In the genomic region with DNA sequence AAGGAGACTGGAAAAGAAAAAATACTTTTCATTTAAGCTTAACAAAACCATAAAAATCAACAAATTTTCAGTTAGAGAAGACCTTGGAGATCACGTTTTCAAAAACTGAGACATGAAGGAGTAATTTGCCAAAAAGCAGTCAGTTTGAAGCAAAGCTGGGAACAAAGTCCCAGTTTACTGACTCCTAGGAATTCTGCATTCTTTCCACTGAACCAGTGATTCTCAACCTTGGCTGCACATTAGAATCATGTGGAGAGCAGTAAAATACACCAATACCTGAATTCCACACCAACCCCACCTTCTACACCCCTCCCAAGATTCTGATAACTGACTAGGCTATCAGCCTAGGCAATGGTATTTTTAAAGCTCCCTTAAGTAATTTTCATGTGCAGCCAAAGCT, we compare ENCODE assay signal across 32 cellular contexts.
"Had no signal": no experiment of that assay in that cellular context is flagged by ENCODE, and none has a peak within 500 bp of the region (broad histone marks: within the 10 kb centered on the region; RNA-seq: fewer than 3 reads in every experiment).

No MANE protein-coding gene starts in this region.

- H3K9me3 Mint-ChIP-seq: activated CD4-positive, alpha-beta memory T cell treated with anti-CD3 and anti-CD28 coated beads for 36 hours; activated CD4-positive, alpha-beta T cell treated with anti-CD3 and anti-CD28 coated beads, Interleukin-2, amount 10 ng/mL, durations not matched to agents 24 days and 14 days; activated naive CD4-positive, alpha-beta T cell treated with anti-CD3 and anti-CD28 coated beads for 36 hours; activated naive CD4-positive, alpha-beta T cell treated with anti-CD3 and anti-CD28 coated beads, Interleukin-2, amount 50 U/mL, for 24 hours; activated naive CD8-positive, alpha-beta T cell treated with anti-CD3 and anti-CD28 coated beads for 36 hours; activated naive CD8-positive, alpha-beta T cell treated with anti-CD3 and anti-CD28 coated beads, Interleukin-2, amount 50 U/mL, for 24 hours; activated T-helper 1 cell treated with anti-CD3 and anti-CD28 coated beads, Interleukin-12 subunit alpha, Interleukin-12 subunit beta, Interleukin-2, Interleukin-4 antibody, amounts not matched to agents 30 ng/mL and 10 ng/mL and 1 ng/mL, durations not matched to agents 14 hours and 24 hours and 36 hours; activated T-helper 2 cell treated with anti-CD3 and anti-CD28 coated beads, Interferon-gamma antibody, Interleukin-2, Interleukin-4, amounts not matched to agents 10 μg/mL and 5 μg/mL and 100 μg/mL, durations not matched to agents 14 hours and 24 hours and 36 hours; effector memory CD8-positive, alpha-beta T cell had no signal

- H3K36me3 Mint-ChIP-seq: activated naive CD4-positive, alpha-beta T cell treated with anti-CD3 and anti-CD28 coated beads, Interleukin-2, amount 50 U/mL, for 24 hours had no signal

- H3K4me1 ChIP-seq: body of pancreas, esophagus squamous epithelium, gastroesophageal sphincter had no signal

- H3K27ac ChIP-seq: adrenal gland, body of pancreas, esophagus squamous epithelium, gastroesophageal sphincter had no signal

- FAIRE-seq: colon had no signal

- H3K4me3 ChIP-seq: adrenal gland, body of pancreas, esophagus squamous epithelium, gastroesophageal sphincter had no signal

- H3K9me3 ChIP-seq: adrenal gland, body of pancreas, esophagus squamous epithelium, gastroesophageal sphincter had no signal

- H3K27ac Mint-ChIP-seq: activated CD4-positive, alpha-beta memory T cell treated with anti-CD3 and anti-CD28 coated beads for 36 hours; activated CD4-positive, alpha-beta T cell treated with anti-CD3 and anti-CD28 coated beads for 36 hours; activated CD4-positive, alpha-beta T cell treated with anti-CD3 and anti-CD28 coated beads, Interleukin-2, amount 10 ng/mL, durations not matched to agents 24 days and 14 days; activated CD8-positive, alpha-beta memory T cell treated with anti-CD3 and anti-CD28 coated beads, Interleukin-2, amount 10 ng/mL, durations not matched to agents 7 days and 5 days; activated CD8-positive, alpha-beta T cell treated with anti-CD3 and anti-CD28 coated beads, Interleukin-2, amount 10 ng/mL, durations not matched to agents 7 days and 5 days; activated naive CD4-positive, alpha-beta T cell treated with anti-CD3 and anti-CD28 coated beads for 36 hours; activated naive CD4-positive, alpha-beta T cell treated with anti-CD3 and anti-CD28 coated beads, Interleukin-2, amount 50 U/mL, for 24 hours; activated naive CD8-positive, alpha-beta T cell treated with anti-CD3 and anti-CD28 coated beads for 36 hours; activated naive CD8-positive, alpha-beta T cell treated with anti-CD3 and anti-CD28 coated beads, Interleukin-2, amount 50 U/mL, for 24 hours; activated T-helper 1 cell treated with anti-CD3 and anti-CD28 coated beads, Interleukin-12 subunit alpha, Interleukin-12 subunit beta, Interleukin-2, Interleukin-4 antibody, amounts not matched to agents 30 ng/mL and 10 ng/mL and 1 ng/mL, durations not matched to agents 14 hours and 24 hours and 36 hours; activated T-helper 2 cell treated with anti-CD3 and anti-CD28 coated beads, Interferon-gamma antibody, Interleukin-2, Interleukin-4, amounts not matched to agents 10 μg/mL and 5 μg/mL and 100 μg/mL, durations not matched to agents 14 hours and 24 hours and 36 hours; effector memory CD8-positive, alpha-beta T cell had no signal

- H3K27me3 ChIP-seq: adrenal gland, body of pancreas, esophagus squamous epithelium, gastroesophageal sphincter had no signal

- H3K4me1 Mint-ChIP-seq: activated CD4-positive, alpha-beta T cell treated with anti-CD3 and anti-CD28 coated beads, Interleukin-2, amount 10 ng/mL, durations not matched to agents 24 days and 14 days; activated CD8-positive, alpha-beta memory T cell treated with anti-CD3 and anti-CD28 coated beads, Interleukin-2, amount 10 ng/mL, durations not matched to agents 7 days and 5 days had no signal

- H3K27me3 Mint-ChIP-seq: activated CD4-positive, alpha-beta memory T cell treated with anti-CD3 and anti-CD28 coated beads for 36 hours; activated CD4-positive, alpha-beta T cell treated with anti-CD3 and anti-CD28 coated beads for 36 hours; activated CD4-positive, alpha-beta T cell treated with anti-CD3 and anti-CD28 coated beads, Interleukin-2, amount 10 ng/mL, durations not matched to agents 24 days and 14 days; activated CD8-positive, alpha-beta memory T cell treated with anti-CD3 and anti-CD28 coated beads, Interleukin-2, amount 10 ng/mL, durations not matched to agents 7 days and 5 days; activated naive CD4-positive, alpha-beta T cell treated with anti-CD3 and anti-CD28 coated beads, Interleukin-2, amount 50 U/mL, for 24 hours; activated naive CD8-positive, alpha-beta T cell treated with anti-CD3 and anti-CD28 coated beads for 36 hours; activated naive CD8-positive, alpha-beta T cell treated with anti-CD3 and anti-CD28 coated beads, Interleukin-2, amount 50 U/mL, for 24 hours; effector memory CD8-positive, alpha-beta T cell had no signal

- H3K4me3 Mint-ChIP-seq: activated CD4-positive, alpha-beta memory T cell treated with anti-CD3 and anti-CD28 coated beads for 36 hours; activated CD4-positive, alpha-beta T cell treated with anti-CD3 and anti-CD28 coated beads for 36 hours; activated CD4-positive, alpha-beta T cell treated with anti-CD3 and anti-CD28 coated beads, Interleukin-2, amount 10 ng/mL, durations not matched to agents 24 days and 14 days; activated CD8-positive, alpha-beta memory T cell treated with anti-CD3 and anti-CD28 coated beads, Interleukin-2, amount 10 ng/mL, durations not matched to agents 7 days and 5 days; activated CD8-positive, alpha-beta T cell treated with anti-CD3 and anti-CD28 coated beads, Interleukin-2, amount 10 ng/mL, durations not matched to agents 7 days and 5 days; activated naive CD4-positive, alpha-beta T cell treated with anti-CD3 and anti-CD28 coated beads for 36 hours; activated naive CD4-positive, alpha-beta T cell treated with anti-CD3 and anti-CD28 coated beads, Interleukin-2, amount 50 U/mL, for 24 hours; activated naive CD8-positive, alpha-beta T cell treated with anti-CD3 and anti-CD28 coated beads for 36 hours; activated naive CD8-positive, alpha-beta T cell treated with anti-CD3 and anti-CD28 coated beads, Interleukin-2, amount 50 U/mL, for 24 hours; activated T-helper 1 cell treated with anti-CD3 and anti-CD28 coated beads, Interleukin-12 subunit alpha, Interleukin-12 subunit beta, Interleukin-2, Interleukin-4 antibody, amounts not matched to agents 30 ng/mL and 10 ng/mL and 1 ng/mL, durations not matched to agents 14 hours and 24 hours and 36 hours; effector memory CD8-positive, alpha-beta T cell had no signal

- DNase-seq: activated CD4-positive, alpha-beta memory T cell treated with anti-CD3 and anti-CD28 coated beads for 36 hours; activated CD4-positive, alpha-beta T cell treated with anti-CD3 and anti-CD28 coated beads for 36 hours; activated CD4-positive, alpha-beta T cell treated with anti-CD3 and anti-CD28 coated beads, Interleukin-2, amount 10 ng/mL, durations not matched to agents 24 days and 14 days; activated CD4-positive, CD25-positive, alpha-beta regulatory T cell; activated CD4-positive, CD25-positive, alpha-beta regulatory T cell treated with anti-CD3 and anti-CD28 coated beads, Interleukin-2, amount 50 U/mL, for 72 hours; activated CD8-positive, alpha-beta memory T cell treated with anti-CD3 and anti-CD28 coated beads, Interleukin-2, amount 10 ng/mL, durations not matched to agents 7 days and 5 days; activated CD8-positive, alpha-beta memory T cell treated with anti-CD3 and anti-CD28 coated beads, Interleukin-2, amount 50 U/mL, for 4 hours; activated CD8-positive, alpha-beta T cell treated with anti-CD3 and anti-CD28 coated beads, Interleukin-2, amount 10 ng/mL, durations not matched to agents 7 days and 5 days; activated effector memory CD4-positive, alpha-beta T cell treated with anti-CD3 and anti-CD28 coated beads, Interleukin-2, amount 50 U/mL, for 16 hours; activated naive CD4-positive, alpha-beta T cell treated with anti-CD3 and anti-CD28 coated beads for 36 hours; activated naive CD8-positive, alpha-beta T cell treated with anti-CD3 and anti-CD28 coated beads for 36 hours; activated naive CD8-positive, alpha-beta T cell treated with anti-CD3 and anti-CD28 coated beads, Interleukin-2, amount 50 U/mL, for 24 hours; activated T-cell treated with anti-CD3 and anti-CD28 coated beads, Interleukin-2, amount 50 U/mL, for 1 hour; activated T-cell treated with anti-CD3 and anti-CD28 coated beads, Interleukin-2, amount 50 U/mL, for 48 hours; adrenal gland; amygdala; aorta; body of pancreas; caudate nucleus; cortex of kidney; dermis blood vessel endothelial cell; effector CD4-positive, alpha-beta T cell; effector memory CD8-positive, alpha-beta T cell; esophagus squamous epithelium; foreskin melanocyte; T-helper 1 cell; T-helper 2 cell had no signal

- ATAC-seq: activated CD4-positive, alpha-beta T cell treated with anti-CD3 and anti-CD28 coated beads for 36 hours; activated CD8-positive, alpha-beta memory T cell treated with anti-CD3 and anti-CD28 coated beads, Interleukin-2, amount 10 ng/mL, durations not matched to agents 7 days and 5 days; activated CD8-positive, alpha-beta T cell treated with anti-CD3 and anti-CD28 coated beads, Interleukin-2, amount 10 ng/mL, durations not matched to agents 7 days and 5 days; activated naive CD8-positive, alpha-beta T cell treated with anti-CD3 and anti-CD28 coated beads, Interleukin-2, amount 50 U/mL, for 24 hours; body of pancreas; effector memory CD8-positive, alpha-beta T cell; gastroesophageal sphincter had no signal
